ENCODE assay signal across 1 cellular context in the genomic region with DNA sequence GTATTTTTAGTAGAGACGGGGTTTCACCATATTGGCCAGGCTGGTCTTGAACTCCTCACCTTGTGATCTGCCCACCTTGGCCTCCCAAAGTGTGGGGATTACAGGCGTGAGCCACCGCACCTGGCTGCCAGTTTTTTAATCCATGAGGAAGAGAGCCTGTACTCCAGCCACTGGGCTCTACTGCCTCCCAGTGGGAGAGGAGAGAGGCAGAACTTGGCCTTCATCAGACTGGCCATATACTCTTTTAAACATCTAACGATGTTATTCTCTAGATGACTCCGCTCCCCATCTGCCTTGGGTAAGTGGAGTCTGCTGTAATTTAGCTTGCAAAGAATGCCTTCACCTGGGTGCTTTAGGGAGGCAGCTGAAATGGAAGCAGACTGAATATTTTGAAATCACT.
TF ChIP-seq lines count a peak whose summit lies in the region.

No MANE protein-coding gene starts in this region.

TF ChIP-seq in GM23338, 12 proteins besides CTCF, POLR2A, EP300 and RAD21 (continued from another document):
- TF ChIP-seq, protein P1, sequence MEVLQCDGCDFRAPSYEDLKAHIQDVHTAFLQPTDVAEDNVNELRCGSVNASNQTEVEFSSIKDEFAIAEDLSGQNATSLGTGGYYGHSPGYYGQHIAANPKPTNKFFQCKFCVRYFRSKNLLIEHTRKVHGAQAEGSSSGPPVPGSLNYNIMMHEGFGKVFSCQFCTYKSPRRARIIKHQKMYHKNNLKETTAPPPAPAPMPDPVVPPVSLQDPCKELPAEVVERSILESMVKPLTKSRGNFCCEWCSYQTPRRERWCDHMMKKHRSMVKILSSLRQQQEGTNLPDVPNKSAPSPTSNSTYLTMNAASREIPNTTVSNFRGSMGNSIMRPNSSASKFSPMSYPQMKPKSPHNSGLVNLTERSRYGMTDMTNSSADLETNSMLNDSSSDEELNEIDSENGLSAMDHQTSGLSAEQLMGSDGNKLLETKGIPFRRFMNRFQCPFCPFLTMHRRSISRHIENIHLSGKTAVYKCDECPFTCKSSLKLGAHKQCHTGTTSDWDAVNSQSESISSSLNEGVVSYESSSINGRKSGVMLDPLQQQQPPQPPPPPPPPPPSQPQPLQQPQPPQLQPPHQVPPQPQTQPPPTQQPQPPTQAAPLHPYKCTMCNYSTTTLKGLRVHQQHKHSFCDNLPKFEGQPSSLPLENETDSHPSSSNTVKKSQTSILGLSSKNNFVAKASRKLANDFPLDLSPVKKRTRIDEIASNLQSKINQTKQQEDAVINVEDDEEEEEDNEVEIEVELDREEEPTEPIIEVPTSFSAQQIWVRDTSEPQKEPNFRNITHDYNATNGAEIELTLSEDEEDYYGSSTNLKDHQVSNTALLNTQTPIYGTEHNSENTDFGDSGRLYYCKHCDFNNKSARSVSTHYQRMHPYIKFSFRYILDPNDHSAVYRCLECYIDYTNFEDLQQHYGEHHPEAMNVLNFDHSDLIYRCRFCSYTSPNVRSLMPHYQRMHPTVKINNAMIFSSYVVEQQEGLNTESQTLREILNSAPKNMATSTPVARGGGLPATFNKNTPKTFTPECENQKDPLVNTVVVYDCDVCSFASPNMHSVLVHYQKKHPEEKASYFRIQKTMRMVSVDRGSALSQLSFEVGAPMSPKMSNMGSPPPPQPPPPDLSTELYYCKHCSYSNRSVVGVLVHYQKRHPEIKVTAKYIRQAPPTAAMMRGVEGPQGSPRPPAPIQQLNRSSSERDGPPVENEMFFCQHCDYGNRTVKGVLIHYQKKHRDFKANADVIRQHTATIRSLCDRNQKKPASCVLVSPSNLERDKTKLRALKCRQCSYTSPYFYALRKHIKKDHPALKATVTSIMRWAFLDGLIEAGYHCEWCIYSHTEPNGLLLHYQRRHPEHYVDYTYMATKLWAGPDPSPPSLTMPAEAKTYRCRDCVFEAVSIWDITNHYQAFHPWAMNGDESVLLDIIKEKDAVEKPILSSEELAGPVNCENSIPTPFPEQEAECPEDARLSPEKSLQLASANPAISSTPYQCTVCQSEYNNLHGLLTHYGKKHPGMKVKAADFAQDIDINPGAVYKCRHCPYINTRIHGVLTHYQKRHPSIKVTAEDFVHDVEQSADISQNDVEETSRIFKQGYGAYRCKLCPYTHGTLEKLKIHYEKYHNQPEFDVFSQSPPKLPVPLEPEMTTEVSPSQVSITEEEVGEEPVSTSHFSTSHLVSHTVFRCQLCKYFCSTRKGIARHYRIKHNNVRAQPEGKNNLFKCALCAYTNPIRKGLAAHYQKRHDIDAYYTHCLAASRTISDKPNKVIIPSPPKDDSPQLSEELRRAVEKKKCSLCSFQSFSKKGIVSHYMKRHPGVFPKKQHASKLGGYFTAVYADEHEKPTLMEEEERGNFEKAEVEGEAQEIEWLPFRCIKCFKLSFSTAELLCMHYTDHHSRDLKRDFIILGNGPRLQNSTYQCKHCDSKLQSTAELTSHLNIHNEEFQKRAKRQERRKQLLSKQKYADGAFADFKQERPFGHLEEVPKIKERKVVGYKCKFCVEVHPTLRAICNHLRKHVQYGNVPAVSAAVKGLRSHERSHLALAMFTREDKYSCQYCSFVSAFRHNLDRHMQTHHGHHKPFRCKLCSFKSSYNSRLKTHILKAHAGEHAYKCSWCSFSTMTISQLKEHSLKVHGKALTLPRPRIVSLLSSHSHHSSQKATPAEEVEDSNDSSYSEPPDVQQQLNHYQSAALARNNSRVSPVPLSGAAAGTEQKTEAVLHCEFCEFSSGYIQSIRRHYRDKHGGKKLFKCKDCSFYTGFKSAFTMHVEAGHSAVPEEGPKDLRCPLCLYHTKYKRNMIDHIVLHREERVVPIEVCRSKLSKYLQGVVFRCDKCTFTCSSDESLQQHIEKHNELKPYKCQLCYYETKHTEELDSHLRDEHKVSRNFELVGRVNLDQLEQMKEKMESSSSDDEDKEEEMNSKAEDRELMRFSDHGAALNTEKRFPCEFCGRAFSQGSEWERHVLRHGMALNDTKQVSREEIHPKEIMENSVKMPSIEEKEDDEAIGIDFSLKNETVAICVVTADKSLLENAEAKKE (CRISPR knock-in tag; IDR thresholded peaks at IDR 0.05): no peak
- TF ChIP-seq STAT1 (IDR thresholded peaks at IDR 0.05; ENCODE audit: unreplicated experiment) (no peak), CREB1 (CRISPR knock-in tag; IDR thresholded peaks at IDR 0.05; ENCODE audit: low read depth) (no peak), ZNF331 (CRISPR knock-in tag; IDR thresholded peaks at IDR 0.05; ENCODE audit: low read depth) (no peak), REST (IDR thresholded peaks at IDR 0.05; ENCODE audit: unreplicated experiment) (no peak), NANOG (IDR thresholded peaks at IDR 0.05; ENCODE audit: borderline replicate concordance) (no peak)
- TF ChIP-seq, protein P2, sequence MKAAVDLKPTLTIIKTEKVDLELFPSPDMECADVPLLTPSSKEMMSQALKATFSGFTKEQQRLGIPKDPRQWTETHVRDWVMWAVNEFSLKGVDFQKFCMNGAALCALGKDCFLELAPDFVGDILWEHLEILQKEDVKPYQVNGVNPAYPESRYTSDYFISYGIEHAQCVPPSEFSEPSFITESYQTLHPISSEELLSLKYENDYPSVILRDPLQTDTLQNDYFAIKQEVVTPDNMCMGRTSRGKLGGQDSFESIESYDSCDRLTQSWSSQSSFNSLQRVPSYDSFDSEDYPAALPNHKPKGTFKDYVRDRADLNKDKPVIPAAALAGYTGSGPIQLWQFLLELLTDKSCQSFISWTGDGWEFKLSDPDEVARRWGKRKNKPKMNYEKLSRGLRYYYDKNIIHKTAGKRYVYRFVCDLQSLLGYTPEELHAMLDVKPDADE (IDR thresholded peaks at IDR 0.05): no peak
